ENCODE assay signal across 22 cellular contexts in genomic region chr9:137750007-137750406, GRCh38.
"Had no signal": no experiment of that assay in that cellular context is flagged by ENCODE, and none has a peak within 500 bp of the region (broad histone marks: within the 10 kb centered on the region; RNA-seq: fewer than 3 reads in every experiment).

No MANE protein-coding gene starts in this region.

- H3K4me2 ChIP-seq: hepatocyte had no signal

- H3K27me3 ChIP-seq: cardiac muscle cell, hepatocyte, suprapubic skin, transverse colon, uterus had no signal

- H3K4me3 ChIP-seq: cardiac muscle cell, hepatocyte, suprapubic skin, transverse colon, uterus had no signal

- H3K27ac Mint-ChIP-seq: activated naive CD8-positive, alpha-beta T cell; activated T-helper 1 cell treated with anti-CD3 and anti-CD28 coated beads, Interleukin-12 subunit alpha, Interleukin-12 subunit beta, Interleukin-2, Interleukin-4 antibody, amounts not matched to agents 30 ng/mL and 10 ng/mL and 1 ng/mL, durations not matched to agents 14 hours and 24 hours and 36 hours had no signal

- ATAC-seq: naive thymus-derived CD4-positive, alpha-beta T cell; stimulated activated naive CD8-positive, alpha-beta T cell treated with anti-CD3 and anti-CD28 coated beads, Interleukin-15, Interleukin-2, amounts not matched to agents 100 U/mL and 50 U/mL, for 24 hours had no signal

- H2AFZ ChIP-seq: hepatocyte had no signal

- H3K4me3 Mint-ChIP-seq: activated naive CD8-positive, alpha-beta T cell; activated T-helper 1 cell treated with anti-CD3 and anti-CD28 coated beads, Interleukin-12 subunit alpha, Interleukin-12 subunit beta, Interleukin-2, Interleukin-4 antibody, amounts not matched to agents 30 ng/mL and 10 ng/mL and 1 ng/mL, durations not matched to agents 14 hours and 24 hours and 36 hours; naive thymus-derived CD4-positive, alpha-beta T cell had no signal

- H3K27me3 Mint-ChIP-seq: activated naive CD8-positive, alpha-beta T cell; naive thymus-derived CD4-positive, alpha-beta T cell had no signal

- H3K9me3 ChIP-seq: suprapubic skin, transverse colon, uterus had no signal

- H3K4me1 ChIP-seq: suprapubic skin, transverse colon, uterus had no signal

- H3K36me3 ChIP-seq: uterus had no signal

- H3K27ac ChIP-seq: cardiac muscle cell, hepatocyte, suprapubic skin, transverse colon, uterus had no signal

- DNase-seq: activated CD4-positive, alpha-beta T cell treated with anti-CD3 and anti-CD28 coated beads, Interleukin-2, amount 50 U/mL, for 4 hours; amniotic stem cell; dermis blood vessel endothelial cell; effector memory CD4-positive, alpha-beta T cell; foreskin fibroblast; left cardiac atrium; mesendoderm; naive thymus-derived CD4-positive, alpha-beta T cell; nucleus accumbens; stimulated activated CD4-positive, alpha-beta T cell treated with anti-CD3 and anti-CD28 coated beads, Interleukin-12 subunit alpha, Interleukin-12 subunit beta, amount 100 ng/mL, for 4 hours; stimulated activated CD4-positive, alpha-beta T cell treated with anti-CD3 and anti-CD28 coated beads, Interleukin-1b, Interleukin-23, amount 100 ng/mL, for 48 hours; stimulated activated CD8-positive, alpha-beta memory T cell treated with anti-CD3 and anti-CD28 coated beads, Interleukin-4, amount 100 ng/mL, for 48 hours; stimulated activated naive CD8-positive, alpha-beta T cell treated with anti-CD3 and anti-CD28 coated beads, Interleukin-15, Interleukin-2, amounts not matched to agents 100 U/mL and 50 U/mL, for 24 hours; T-helper 1 cell; T1000; transverse colon; uterus had no signal
